ENCODE assay signal across 8 cellular contexts in genomic region chr18:12947355-12948054, GRCh38. TPM values are rescaled to one million over a fixed set of nuclear protein-coding genes. Genes with fewer than 3 reads are reported as not detected.
DNase-seq lines count a peak whose midpoint lies in the region; ATAC-seq and TF ChIP-seq lines count a peak whose summit lies in the region.

SEH1L (plus strand) TSS chr18:12948011; CDS start chr18:12948122, 111 bp downstream.

- peaks cover 30% of the 10 kb centered on the region for H3K36me3 Mint-ChIP-seq in activated CD4-positive, alpha-beta T cell treated with anti-CD3 and anti-CD28 coated beads, Interleukin-2, amount 10 ng/mL, durations not matched to agents 24 days and 14 days (ENCODE audit: low read depth)

- DNase-seq in BE2C, result peak; percentile 97
- peak; percentile 87 for DNase-seq in NCI-H526 treated with DMSO at 0.1 percent for 48 hours (lab: John Stamatoyannopoulos, UW)
- peak; percentile 99 for DNase-seq in activated CD4-positive, alpha-beta T cell treated with anti-CD3 and anti-CD28 coated beads, Interleukin-2, amount 10 ng/mL, durations not matched to agents 24 days and 14 days
- peak; percentile 100 for DNase-seq in colonic mucosa
- DNase-seq in left colon, result peak; percentile 99 to 100
- peak; percentile 100 for DNase-seq in stimulated activated CD4-positive, alpha-beta T cell treated with anti-CD3 and anti-CD28 coated beads, Interleukin-1b, Interleukin-23, amount 100 ng/mL, for 4 hours (ENCODE audit: low read depth in 2 of 2)

- no peaks in the 10 kb centered on the region for H3K27me3 Mint-ChIP-seq in activated CD4-positive, alpha-beta T cell treated with anti-CD3 and anti-CD28 coated beads, Interleukin-2, amount 10 ng/mL, durations not matched to agents 24 days and 14 days

- no peaks in the 10 kb centered on the region for H3K27me3 ChIP-seq in BE2C
- H3K27me3 ChIP-seq in colonic mucosa, result no peaks in the 10 kb centered on the region

- no peaks in the 10 kb centered on the region for H3K36me3 ChIP-seq in BE2C
- no peaks in the 10 kb centered on the region for H3K36me3 ChIP-seq in colonic mucosa

- H3K4me3 ChIP-seq in BE2C (ENCODE audit: low read depth, low read length) (peak within 1 kb of the TSS; percentile 70), colonic mucosa (peak within 1 kb of the TSS; percentile 59)

- ATAC-seq in GM19328 (IDR thresholded peaks at IDR 0.05; ENCODE audit: unreplicated experiment) (peak; percentile 73), HG03469 (IDR thresholded peaks at IDR 0.05; ENCODE audit: unreplicated experiment) (peak; percentile 31), left colon (peak; percentile 91)

- H3K9ac ChIP-seq in colonic mucosa (ENCODE audit: low read depth in 2 of 2, low read length in 2 of 2), result peak within 1 kb of the TSS; percentile 86 to 98

- TF ChIP-seq CTCF in BE2C (IDR thresholded peaks at IDR 0.05; ENCODE audit: low read depth, low read length) (no peak), colonic mucosa (IDR thresholded peaks at IDR 0.05) (no peak)

- H3K9me3 ChIP-seq in BE2C, result no peaks in the 10 kb centered on the region
- no peaks in the 10 kb centered on the region for H3K9me3 ChIP-seq in colonic mucosa

- H3K27ac Mint-ChIP-seq in activated CD4-positive, alpha-beta T cell treated with anti-CD3 and anti-CD28 coated beads, Interleukin-2, amount 10 ng/mL, durations not matched to agents 24 days and 14 days, result peak within 1 kb of the TSS; percentile 97

- peak within 1 kb of the TSS; percentile 92 for H3K27ac ChIP-seq in colonic mucosa

- intact Hi-C loops in activated CD4-positive, alpha-beta T cell treated with anti-CD3 and anti-CD28 coated beads, Interleukin-2, amount 10 ng/mL, durations not matched to agents 24 days and 14 days (cut with micrococcal nuclease), result loop anchor here (1.0 to 5.0 kb wide), 7 partner anchors 44 to 965 kb away; partner anchors contain the start of genes AFG3L2, CEP192, CEP76 and IMPA2
- intact Hi-C loops in colonic mucosa (cut with DNase I) (no loop called here), left colon (cut with DNase I, micrococcal nuclease) (no loop called here)

- H3K9me3 Mint-ChIP-seq in activated CD4-positive, alpha-beta T cell treated with anti-CD3 and anti-CD28 coated beads, Interleukin-2, amount 10 ng/mL, durations not matched to agents 24 days and 14 days, result no peaks in the 10 kb centered on the region

- no peaks in the 10 kb centered on the region for H3K4me1 ChIP-seq in BE2C
- H3K4me1 ChIP-seq in colonic mucosa, result no peaks in the 10 kb centered on the region

- H3K4me1 Mint-ChIP-seq in activated CD4-positive, alpha-beta T cell treated with anti-CD3 and anti-CD28 coated beads, Interleukin-2, amount 10 ng/mL, durations not matched to agents 24 days and 14 days, result peaks cover 27% of the 10 kb centered on the region

- peak within 1 kb of the TSS; percentile 92 for H3K4me3 Mint-ChIP-seq in activated CD4-positive, alpha-beta T cell treated with anti-CD3 and anti-CD28 coated beads, Interleukin-2, amount 10 ng/mL, durations not matched to agents 24 days and 14 days

RNA-seq across cellular contexts. Expression of gene SEH1L, which starts in this region (rescaled TPM):
- 22.0 TPM for polyA plus RNA-seq in BE2C (2012; ENCODE audit: insufficient read depth, insufficient read length, low read depth)
- 132 TPM in 2 replicates for total RNA-seq in activated CD4-positive, alpha-beta T cell treated with anti-CD3 and anti-CD28 coated beads, Interleukin-2, amount 10 ng/mL, durations not matched to agents 24 days and 14 days
- 10 to 100 TPM; 35.1 to 55.6 TPM for total RNA-seq in colonic mucosa
- total RNA-seq in left colon, result 10 to 100 TPM; 31.3 to 44.1 TPM

Comparison
In these comparisons a context has a peak if more than half of its experiments do, and no peak if none do; other contexts are left out.
1. Peak in every context shown above with its lines: DNase-seq, ATAC-seq, H3K4me3 ChIP-seq and H3K27ac ChIP-seq.
2. ATAC-seq: peak in every context shown above with its lines; median percentile 91 in left colon; 73 in GM19328; 31 in HG03469.